18 cellular contexts compared by ENCODE assay signal in the genomic region with DNA sequence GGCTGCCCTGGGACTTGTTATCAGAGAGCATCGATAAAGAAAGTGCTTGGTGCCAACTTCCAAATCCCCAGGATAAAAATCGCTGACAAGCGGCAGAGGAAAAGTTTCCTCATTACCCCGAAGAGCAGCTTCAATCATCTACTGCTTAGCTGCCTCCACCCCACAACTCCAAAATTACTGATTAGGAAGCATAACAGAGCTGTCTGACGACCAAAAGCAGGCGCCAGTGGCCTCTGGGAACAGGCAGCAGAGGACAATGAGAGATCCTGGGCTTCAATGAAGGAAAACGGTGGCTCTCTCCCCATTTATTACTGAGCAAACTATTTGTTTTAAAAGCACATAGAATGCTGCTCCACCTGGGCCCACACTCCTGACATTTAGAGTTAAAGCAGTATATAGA.
"Had no signal": no experiment of that assay in that cellular context is flagged by ENCODE, and none has a peak within 500 bp of the region (broad histone marks: within the 10 kb centered on the region; RNA-seq: fewer than 3 reads in every experiment).

No MANE protein-coding gene starts in this region.

- H3K4me3 ChIP-seq: heart right ventricle, lower lobe of right lung, SK-N-MC, testis, upper lobe of left lung had no signal

- H3K27me3 ChIP-seq: testis, upper lobe of left lung had no signal

- H3K27ac ChIP-seq: lower lobe of right lung, SK-N-MC, testis had no signal

- DNase-seq: activated CD4-positive, alpha-beta T cell treated with anti-CD3 and anti-CD28 coated beads, Interleukin-2, amount 50 U/mL, for 1 hour; activated naive CD4-positive, alpha-beta T cell treated with Interleukin-2 at 50 U/mL for 16 hours; activated naive CD8-positive, alpha-beta T cell treated with anti-CD3 and anti-CD28 coated beads, Interleukin-2, amount 10 ng/mL, durations not matched to agents 7 days and 5 days; activated T-cell treated with anti-CD3 and anti-CD28 coated beads, Interleukin-2, amount 50 U/mL, for 4 hours; amniotic stem cell; foreskin fibroblast; heart right ventricle; islet precursor cell; left colon; lower lobe of right lung; mesendoderm; naive B cell; occipital lobe; stimulated activated CD4-positive, alpha-beta T cell treated with anti-CD3 and anti-CD28 coated beads, Interleukin-1b, Interleukin-23, amount 100 ng/mL, for 48 hours; testis; upper lobe of left lung had no signal

- ATAC-seq: activated CD4-positive, CD25-positive, alpha-beta regulatory T cell treated with anti-CD3 and anti-CD28 coated beads, Interleukin-2, amount 50 U/mL, for 24 hours; activated T-cell treated with anti-CD3 and anti-CD28 coated beads, Interleukin-2, amount 50 U/mL, for 4 hours; left colon; lower lobe of right lung had no signal

- H3K9me3 ChIP-seq: heart right ventricle, lower lobe of right lung, testis, upper lobe of left lung had no signal
